ENCODE assay signal across 10 cellular contexts in genomic region chrX:147875866-147876596, GRCh38. TPM values are rescaled to one million over a fixed set of nuclear protein-coding genes. Genes with fewer than 3 reads are reported as not detected.
DNase-seq lines count a peak whose midpoint lies in the region; ATAC-seq, FAIRE-seq and TF ChIP-seq lines count a peak whose summit lies in the region.
"Had no signal": no experiment of that assay in that cellular context is flagged by ENCODE, and none has a peak within 500 bp of the region (broad histone marks: within the 10 kb centered on the region; RNA-seq: fewer than 3 reads in every experiment).

No MANE protein-coding gene starts in this region.

- intact Hi-C loops in ascending aorta (cut with DNase I) = no loop called here
- intact Hi-C loops in heart left ventricle (cut with DNase I) = no loop called here

- H3K4me3 ChIP-seq in cardiac fibroblast (replicated peaks in 1 of 2; ENCODE audit: low read depth in 2 of 2, low read length in 2 of 2) = no peak overlapping the region
- H3K4me3 ChIP-seq in ascending aorta = no peak overlapping the region
- no peak overlapping the region for H3K4me3 ChIP-seq in heart left ventricle

- TF ChIP-seq CTCF in cardiac fibroblast (IDR thresholded peaks at IDR 0.05; ENCODE audit: low read depth, low read length) (no peak), GM10266 (IDR thresholded peaks at IDR 0.05; ENCODE audit: control insufficient read depth, insufficient read depth, low read depth, missing control alignments) (no peak), ascending aorta (IDR thresholded peaks at IDR 0.05) (no peak), heart left ventricle (IDR thresholded peaks at IDR 0.05) (no peak)

- TF ChIP-seq POLR2A in GM12891 (IDR thresholded peaks at IDR 0.05; ENCODE audit: low read depth, low read length) = no peak
- TF ChIP-seq POLR2A in heart left ventricle (IDR thresholded peaks at IDR 0.05) = no peak

- WGBS in heart left ventricle, 4 donors = 54 to 80% (median 69%) methylated on average over 7 of the region's 7 CpGs

- no peak for DNase-seq in GM12891 (ENCODE audit: insufficient read length, low spot score)
- peak; percentile 22 to 30 for DNase-seq in cardiac fibroblast (ENCODE audit: low read depth in 2 of 2)
- DNase-seq in GM10266 (ENCODE audit: extremely low spot score) = no peak
- DNase-seq in ascending aorta (ENCODE audit: low spot score in 2 of 2) = no peak
- DNase-seq in anterior cingulate cortex (lab: John Stamatoyannopoulos, UW) = no peak
- no peak for DNase-seq in heart left ventricle
- DNase-seq: C1 segment of cervical spinal cord had no signal

- peaks cover 0 to 7% of the 10 kb centered on the region in 2 donors for H3K9me3 ChIP-seq in ascending aorta
- peaks cover 0 to 17% (median 1%) of the 10 kb centered on the region in 12 donors for H3K9me3 ChIP-seq in heart left ventricle

- H3K27ac ChIP-seq in ascending aorta (no peak overlapping the region), heart left ventricle (no peak overlapping the region)

- peak; percentile 98 for ATAC-seq in GM21390 (IDR thresholded peaks at IDR 0.05; ENCODE audit: unreplicated experiment)
- peak; percentile 98 for ATAC-seq in HG03196 (IDR thresholded peaks at IDR 0.05; ENCODE audit: unreplicated experiment)
- no peak for ATAC-seq in heart left ventricle

- no peaks in the 10 kb centered on the region for H3K36me3 ChIP-seq in ascending aorta
- no peaks in the 10 kb centered on the region for H3K36me3 ChIP-seq in heart left ventricle

- H3K27me3 ChIP-seq in ascending aorta (no peaks in the 10 kb centered on the region), heart left ventricle (no peaks in the 10 kb centered on the region)

- H3K4me1 ChIP-seq in ascending aorta = no peaks in the 10 kb centered on the region
- no peaks in the 10 kb centered on the region for H3K4me1 ChIP-seq in heart left ventricle

- FAIRE-seq in GM12891 (lab: Jason Lieb, UNC) = peak; percentile 80
- FAIRE-seq: endometrium had no signal

TF ChIP-seq in GM12891, 5 proteins besides CTCF, POLR2A, EP300 and RAD21:
- TF ChIP-seq POU2F2 (IDR thresholded peaks at IDR 0.05; ENCODE audit: low read depth, low read length) (no peak), POLR2AphosphoS5 (IDR thresholded peaks at IDR 0.05; ENCODE audit: low read depth, low read length) (no peak), PAX5 (IDR thresholded peaks at IDR 0.05; ENCODE audit: insufficient read depth, low read length, severe bottlenecking) (no peak), TAF1 (IDR thresholded peaks at IDR 0.05; ENCODE audit: low read depth, low read length) (no peak), SPI1 (IDR thresholded peaks at IDR 0.05; ENCODE audit: low read depth, low read length) (no peak)

RNA-seq across cellular contexts. Expression of gene FMR1, which starts 35.7 kb away (rescaled TPM):
- 14.5 TPM for polyA plus RNA-seq in GM12891 (2012; ENCODE audit: low read depth, missing spikeins)
- 10.7 TPM for total RNA-seq in ascending aorta
- total RNA-seq in heart left ventricle = 10 to 100 TPM; 14.4 to 35.7 (median 25.4) TPM
- polyA plus RNA-seq in heart left ventricle = 10 to 100 TPM; 15.2 to 19.1 TPM

Comparison
In these comparisons a context has a peak if more than half of its experiments do, and no peak if none do; other contexts are left out.
1. DNase-seq: peak in cardiac fibroblast (2 of 2); none in GM12891 (single experiment), GM10266 (single experiment), ascending aorta (0 of 2), anterior cingulate cortex (0 of 58) and heart left ventricle (0 of 5).
2. ATAC-seq: peak in GM21390 (single experiment) and HG03196 (single experiment); none in heart left ventricle (0 of 4).